Comparison of ENCODE assay signal across 10 cellular contexts in the genomic region with DNA sequence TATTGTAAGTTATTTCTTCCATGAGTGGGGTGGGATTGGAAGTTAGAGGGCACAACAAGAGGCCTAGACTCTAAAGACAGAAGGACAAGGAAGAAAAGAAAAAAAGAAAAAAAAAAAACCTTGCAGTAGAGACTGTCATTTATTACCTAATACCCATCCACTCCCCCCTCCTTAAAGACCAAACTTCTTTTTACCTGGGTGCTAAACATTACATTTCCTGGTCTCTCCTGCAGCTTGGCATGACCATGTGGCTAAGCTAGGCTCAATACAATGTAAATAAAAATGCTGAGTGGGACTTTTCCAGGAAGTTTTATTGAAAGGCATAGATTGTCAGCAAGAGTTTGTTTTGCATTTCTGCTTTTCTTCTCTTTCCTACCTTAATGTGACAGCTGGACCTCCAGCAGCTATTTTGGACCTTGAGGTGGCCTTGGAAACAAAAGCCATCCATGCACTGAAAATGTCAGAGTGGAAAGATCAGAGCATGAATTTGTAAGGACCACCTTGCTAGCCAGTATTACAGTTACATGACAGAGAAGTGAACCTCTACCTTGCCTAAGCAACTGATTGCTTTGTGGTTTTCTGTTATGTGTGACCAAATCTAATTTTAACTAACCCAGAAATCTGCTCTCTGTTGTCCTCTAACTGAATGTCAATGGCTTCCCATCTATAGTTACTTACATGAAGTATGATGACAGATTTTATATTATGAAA.
A peak's percentile ranks its signal among the peaks of the same experiment; 100 is the strongest.
DNase-seq lines count a peak whose midpoint lies in the region; ATAC-seq, FAIRE-seq and TF ChIP-seq lines count a peak whose summit lies in the region.
"Had no signal": no experiment of that assay in that cellular context is flagged by ENCODE, and none has a peak within 500 bp of the region (broad histone marks: within the 10 kb centered on the region; RNA-seq: fewer than 3 reads in every experiment).

No MANE protein-coding gene starts in this region.

- DNase-seq in GM12891 (ENCODE audit: insufficient read length, low spot score) = no peak
- no peak for DNase-seq in SW480 (ENCODE audit: low spot score)
- no peak for DNase-seq in stimulated activated CD4-positive, alpha-beta T cell treated with anti-CD3 and anti-CD28 coated beads, Interleukin-15, amount 100 ng/mL, for 24 hours
- no peak for DNase-seq in NCI-H524 treated with DMSO at 0.1 percent for 48 hours (lab: John Stamatoyannopoulos, UW)
- no peak for DNase-seq in activated CD4-positive, alpha-beta T cell treated with anti-CD3 and anti-CD28 coated beads, Interleukin-2, amount 50 U/mL, for 4 hours
- DNase-seq: foreskin melanocyte, SW 1271 had no signal

- ATAC-seq in GM19455 (IDR thresholded peaks at IDR 0.05; ENCODE audit: unreplicated experiment) (peak; percentile 88), HG03097 (IDR thresholded peaks at IDR 0.05; ENCODE audit: low FRiP score, unreplicated experiment) (peak; percentile 62)

- no peak for TF ChIP-seq POLR2A in GM12891 (IDR thresholded peaks at IDR 0.05; ENCODE audit: low read depth, low read length)

- peaks cover 12% of the 10 kb centered on the region for H3K9me3 Mint-ChIP-seq in T-helper 1 cell treated with Interleukin-12 subunit alpha and Interleukin-12 subunit beta and Interleukin-4 antibody, amounts not matched to agents 30 μg/mL and 1 μg/mL, for 36 hours

- H3K27me3 Mint-ChIP-seq in T-helper 1 cell treated with Interleukin-12 subunit alpha and Interleukin-12 subunit beta and Interleukin-4 antibody, amounts not matched to agents 30 μg/mL and 1 μg/mL, for 36 hours (ENCODE audit: low read depth) = peaks cover 7% of the 10 kb centered on the region

- peak overlapping the region; percentile 41 for H3K4me3 Mint-ChIP-seq in T-helper 1 cell treated with Interleukin-12 subunit alpha and Interleukin-12 subunit beta and Interleukin-4 antibody, amounts not matched to agents 30 μg/mL and 1 μg/mL, for 36 hours

- peaks cover 64% of the 10 kb centered on the region for H3K4me1 Mint-ChIP-seq in T-helper 1 cell treated with Interleukin-12 subunit alpha and Interleukin-12 subunit beta and Interleukin-4 antibody, amounts not matched to agents 30 μg/mL and 1 μg/mL, for 36 hours (ENCODE audit: low read depth)

- H3K27ac Mint-ChIP-seq in T-helper 1 cell treated with Interleukin-12 subunit alpha and Interleukin-12 subunit beta and Interleukin-4 antibody, amounts not matched to agents 30 μg/mL and 1 μg/mL, for 36 hours = peak overlapping the region; percentile 78

- peak; percentile 94 for FAIRE-seq in GM12891 (lab: Jason Lieb, UNC)

- peaks cover 16% of the 10 kb centered on the region for H3K36me3 Mint-ChIP-seq in T-helper 1 cell treated with Interleukin-12 subunit alpha and Interleukin-12 subunit beta and Interleukin-4 antibody, amounts not matched to agents 30 μg/mL and 1 μg/mL, for 36 hours (ENCODE audit: low read depth)

TF ChIP-seq in GM12891, 5 proteins besides CTCF, POLR2A, EP300 and RAD21:
- TF ChIP-seq SPI1 (IDR thresholded peaks at IDR 0.05; ENCODE audit: low read depth, low read length) (peak; percentile 15; the same call in 1 of the 2 replicates), TAF1 (IDR thresholded peaks at IDR 0.05; ENCODE audit: low read depth, low read length) (no peak), POU2F2 (IDR thresholded peaks at IDR 0.05; ENCODE audit: low read depth, low read length) (no peak)
TF ChIP-seq in GM12891: peak in this region for 1.
